ENCODE assay signal across 16 cellular contexts in genomic region chr21:45479691-45480675, GRCh38.
DNase-seq lines count a peak whose midpoint lies in the region; TF ChIP-seq lines count a peak whose summit lies in the region.
"Had no signal": no experiment of that assay in that cellular context is flagged by ENCODE, and none has a peak within 500 bp of the region (broad histone marks: within the 10 kb centered on the region; RNA-seq: fewer than 3 reads in every experiment).

No MANE protein-coding gene starts in this region.

- DNase-seq in activated T-cell treated with anti-CD3 and anti-CD28 coated beads for 48 hours (ENCODE audit: low read depth) (peak; percentile 18), BE2C (no peak), DMS79 treated with DMSO at 0.1 percent for 48 hours (lab: John Stamatoyannopoulos, UW) (no peak), Karpas-422 (no peak)
- DNase-seq in activated T-cell treated with anti-CD3 and anti-CD28 coated beads, Interleukin-2, amount 50 U/mL, for 1 hour: no peak
- DNase-seq in activated CD4-positive, alpha-beta memory T cell treated with anti-CD3 and anti-CD28 coated beads, Interleukin-2, amount 10 ng/mL, durations not matched to agents 7 days and 5 days: no peak
- DNase-seq in stimulated activated CD4-positive, alpha-beta T cell treated with anti-CD3 and anti-CD28 coated beads, Interleukin-4, amount 100 ng/mL, for 24 hours: peak; percentile 26
- DNase-seq: Calu3; effector memory CD8-positive, alpha-beta T cell; GM23248; MV-4-11; nephron progenitor cell; SHP77 treated with DMSO at 0.1 percent for 48 hours had no signal

- no peaks in the 10 kb centered on the region for H3K79me2 ChIP-seq in Karpas-422 (ENCODE audit: low read length)

- H3K27me3 ChIP-seq in BE2C: no peaks in the 10 kb centered on the region
- H3K27me3 ChIP-seq in Karpas-422 (ENCODE audit: low read length): no peaks in the 10 kb centered on the region
- H3K27me3 ChIP-seq: left lung, right lobe of liver had no signal

- no peak overlapping the region for H3K9ac ChIP-seq in Karpas-422 (ENCODE audit: low read length)
- H3K9ac ChIP-seq: GM23248 had no signal

- H3K4me1 ChIP-seq in BE2C: peaks cover 3% of the 10 kb centered on the region
- H3K4me1 ChIP-seq in Karpas-422 (ENCODE audit: low read length): no peaks in the 10 kb centered on the region

- no peak for TF ChIP-seq CTCF in BE2C (IDR thresholded peaks at IDR 0.05; ENCODE audit: low read depth, low read length)

- peaks cover 35% of the 10 kb centered on the region for H3K4me1 Mint-ChIP-seq in activated CD4-positive, alpha-beta memory T cell treated with anti-CD3 and anti-CD28 coated beads, Interleukin-2, amount 10 ng/mL, durations not matched to agents 7 days and 5 days
- H3K4me1 Mint-ChIP-seq in dendritic cell treated with granulocyte-macrophage colony-stimulating factor and Interleukin-4, amounts not matched to agents 40 ng/mL and 50 ng/mL, for 4 days (ENCODE audit: low read depth): peaks cover 72% of the 10 kb centered on the region

- no peaks in the 10 kb centered on the region for H3K9me2 ChIP-seq in Karpas-422 (replicated peaks; ENCODE audit: insufficient read depth, low read length)

- H3K36me3 ChIP-seq in BE2C (no peaks in the 10 kb centered on the region), Karpas-422 (ENCODE audit: insufficient read depth, low read length) (no peaks in the 10 kb centered on the region)

- no peak overlapping the region for H2AFZ ChIP-seq in Karpas-422 (ENCODE audit: low read length)
- H2AFZ ChIP-seq: GM23248 had no signal

- intact Hi-C loops in dendritic cell treated with granulocyte-macrophage colony-stimulating factor and Interleukin-4, amounts not matched to agents 40 ng/mL and 50 ng/mL, for 4 days (cut with micrococcal nuclease): loop anchor here (2.0 to 5.0 kb wide), 2 partner anchors 75 to 112 kb away; no protein-coding TSS in a partner anchor

- no peaks in the 10 kb centered on the region for H4K20me1 ChIP-seq in Karpas-422 (ENCODE audit: insufficient read depth, low read depth, low read length)

- H3K4me3 ChIP-seq in BE2C (ENCODE audit: low read depth, low read length) (no peak overlapping the region), Karpas-422 (ENCODE audit: low read length) (no peak overlapping the region)
- H3K4me3 ChIP-seq: GM23248, left lung, right lobe of liver had no signal

- no peak overlapping the region for H3K27ac ChIP-seq in Karpas-422 (ENCODE audit: low read length)
- H3K27ac ChIP-seq: GM23248 had no signal

- no peaks in the 10 kb centered on the region for H3K36me3 Mint-ChIP-seq in activated CD4-positive, alpha-beta memory T cell treated with anti-CD3 and anti-CD28 coated beads, Interleukin-2, amount 10 ng/mL, durations not matched to agents 7 days and 5 days (ENCODE audit: low read depth)
- no peaks in the 10 kb centered on the region for H3K36me3 Mint-ChIP-seq in dendritic cell treated with granulocyte-macrophage colony-stimulating factor and Interleukin-4, amounts not matched to agents 40 ng/mL and 50 ng/mL, for 4 days (ENCODE audit: low read depth)

- H3K27me3 Mint-ChIP-seq in activated CD4-positive, alpha-beta memory T cell treated with anti-CD3 and anti-CD28 coated beads, Interleukin-2, amount 10 ng/mL, durations not matched to agents 7 days and 5 days: peaks cover 3% of the 10 kb centered on the region
- no peaks in the 10 kb centered on the region for H3K27me3 Mint-ChIP-seq in dendritic cell treated with granulocyte-macrophage colony-stimulating factor and Interleukin-4, amounts not matched to agents 40 ng/mL and 50 ng/mL, for 4 days
- H3K27me3 Mint-ChIP-seq: effector memory CD8-positive, alpha-beta T cell had no signal

- CTCF ChIA-PET in activated CD4-positive, alpha-beta memory T cell treated with anti-CD3 and anti-CD28 coated beads, Interleukin-2, amount 10 ng/mL, durations not matched to agents 7 days and 5 days (lab: Charles Lee): no interaction called here

- H3K4me2 ChIP-seq in Karpas-422 (ENCODE audit: low read depth, low read length, poor library complexity, severe bottlenecking): no peak overlapping the region

- no peaks in the 10 kb centered on the region for H3K9me3 ChIP-seq in BE2C
- no peaks in the 10 kb centered on the region for H3K9me3 ChIP-seq in Karpas-422 (ENCODE audit: low read length)
- H3K9me3 ChIP-seq: left lung, right lobe of liver had no signal

- POLR2A ChIA-PET in activated CD4-positive, alpha-beta memory T cell treated with anti-CD3 and anti-CD28 coated beads, Interleukin-2, amount 10 ng/mL, durations not matched to agents 7 days and 5 days (lab: Charles Lee): interaction anchor here (0.7 kb wide), 1 partner anchor 113 kb away, joined by 3 read pairs; no protein-coding TSS in a partner anchor

- peaks cover 7% of the 10 kb centered on the region for H3K9me3 Mint-ChIP-seq in activated CD4-positive, alpha-beta memory T cell treated with anti-CD3 and anti-CD28 coated beads, Interleukin-2, amount 10 ng/mL, durations not matched to agents 7 days and 5 days
- H3K9me3 Mint-ChIP-seq in dendritic cell treated with granulocyte-macrophage colony-stimulating factor and Interleukin-4, amounts not matched to agents 40 ng/mL and 50 ng/mL, for 4 days: no peaks in the 10 kb centered on the region
- H3K9me3 Mint-ChIP-seq: effector memory CD8-positive, alpha-beta T cell; nephron progenitor cell had no signal

- H3K4me3 Mint-ChIP-seq in activated CD4-positive, alpha-beta memory T cell treated with anti-CD3 and anti-CD28 coated beads, Interleukin-2, amount 10 ng/mL, durations not matched to agents 7 days and 5 days: peak overlapping the region; percentile 68
- H3K4me3 Mint-ChIP-seq in dendritic cell treated with granulocyte-macrophage colony-stimulating factor and Interleukin-4, amounts not matched to agents 40 ng/mL and 50 ng/mL, for 4 days: peak overlapping the region; percentile 18
- H3K4me3 Mint-ChIP-seq: nephron progenitor cell had no signal

- peak overlapping the region; percentile 90 for H3K27ac Mint-ChIP-seq in activated CD4-positive, alpha-beta memory T cell treated with anti-CD3 and anti-CD28 coated beads, Interleukin-2, amount 10 ng/mL, durations not matched to agents 7 days and 5 days
- peak overlapping the region; percentile 88 for H3K27ac Mint-ChIP-seq in dendritic cell treated with granulocyte-macrophage colony-stimulating factor and Interleukin-4, amounts not matched to agents 40 ng/mL and 50 ng/mL, for 4 days
- H3K27ac Mint-ChIP-seq: nephron progenitor cell had no signal

Comparison
In these comparisons a context has a peak if more than half of its experiments do, and no peak if none do; other contexts are left out.
1. DNase-seq: peak in activated T-cell treated with anti-CD3 and anti-CD28 coated beads for 48 hours (single experiment) and stimulated activated CD4-positive, alpha-beta T cell treated with anti-CD3 and anti-CD28 coated beads, Interleukin-4, amount 100 ng/mL, for 24 hours (single experiment); none in activated T-cell treated with anti-CD3 and anti-CD28 coated beads, Interleukin-2, amount 50 U/mL, for 1 hour (single experiment), activated CD4-positive, alpha-beta memory T cell treated with anti-CD3 and anti-CD28 coated beads, Interleukin-2, amount 10 ng/mL, durations not matched to agents 7 days and 5 days (single experiment), BE2C (single experiment), DMS79 treated with DMSO at 0.1 percent for 48 hours (single experiment) and Karpas-422 (single experiment).